Comparison of ENCODE assay signal across 9 cellular contexts in the genomic region with DNA sequence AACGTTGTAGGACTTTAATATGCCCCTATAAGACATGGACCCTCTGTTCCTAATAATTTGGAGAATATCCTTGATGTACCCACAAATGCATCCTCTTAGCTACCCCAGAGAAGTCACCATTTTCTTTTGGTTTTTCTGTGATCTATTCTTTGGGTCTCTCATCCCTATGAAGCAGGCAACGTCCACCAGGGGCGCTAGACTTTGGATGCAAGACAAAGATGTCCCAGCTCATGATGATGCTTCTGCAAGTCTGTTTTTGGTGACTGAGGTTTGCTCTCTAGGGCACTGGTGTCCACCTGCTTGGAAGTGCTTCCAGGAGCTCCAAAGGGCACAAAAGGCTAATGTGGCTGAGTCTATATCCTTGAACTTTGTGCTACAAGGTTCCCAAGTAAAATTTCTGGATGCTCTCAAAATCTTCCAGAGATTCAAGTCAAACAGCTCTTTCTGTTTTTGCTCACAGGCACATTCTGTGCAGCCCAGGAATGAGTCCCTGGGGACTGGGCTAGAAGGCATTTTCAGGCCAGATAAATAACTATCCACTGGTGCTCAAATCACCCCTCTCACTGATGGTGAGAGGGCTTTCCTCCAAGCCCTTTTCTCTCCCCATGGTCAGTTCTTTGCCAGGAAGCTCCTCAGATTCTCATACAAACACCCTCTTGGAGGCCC.
DNase-seq lines count a peak whose midpoint lies in the region; ATAC-seq and TF ChIP-seq lines count a peak whose summit lies in the region.
"Had no signal": no experiment of that assay in that cellular context is flagged by ENCODE, and none has a peak within 500 bp of the region (broad histone marks: within the 10 kb centered on the region; RNA-seq: fewer than 3 reads in every experiment).

No MANE protein-coding gene starts in this region.

- peak; percentile 69 for TF ChIP-seq CTCF in HL-60 (IDR thresholded peaks at IDR 0.05; ENCODE audit: insufficient read depth, low read length)
- TF ChIP-seq CTCF in type B pancreatic cell (conservative IDR thresholded peaks at IDR 0.05) = peak; percentile 72

- DNase-seq in GM03348 (ENCODE audit: low spot score) = peak; percentile 12
- DNase-seq in HL-60 (ENCODE audit: low read depth in 1 of 2, low spot score in 1 of 2) = peak in 1 of 2 experiments; percentile 29
- DNase-seq in activated naive CD4-positive, alpha-beta T cell treated with Interleukin-2 at 50 U/mL for 16 hours = peak; percentile 29
- DNase-seq in iPS-NIHi7 (ENCODE audit: extremely low spot score) = peak; percentile 54
- no peak for DNase-seq in type B pancreatic cell (ENCODE audit: extremely low spot score, unreplicated experiment)
- DNase-seq in SKM-1 (lab: John Stamatoyannopoulos, UW; ENCODE audit: unreplicated experiment) = no peak

- no peak overlapping the region for H3K4me3 Mint-ChIP-seq in type B pancreatic cell

- peaks cover 25% of the 10 kb centered on the region for H3K4me1 Mint-ChIP-seq in type B pancreatic cell (ENCODE audit: unreplicated experiment)

- no peaks in the 10 kb centered on the region for H3K27me3 Mint-ChIP-seq in type B pancreatic cell

- no peak overlapping the region for H3K27ac ChIP-seq in HL-60 (replicated peaks)

- H3K9me3 Mint-ChIP-seq in type B pancreatic cell = peaks cover 5% of the 10 kb centered on the region

- no peak overlapping the region for H3K27ac Mint-ChIP-seq in type B pancreatic cell

- ATAC-seq in GM21576 (IDR thresholded peaks at IDR 0.05; ENCODE audit: unreplicated experiment) = no peak
- ATAC-seq in GM18505 (IDR thresholded peaks at IDR 0.05; ENCODE audit: unreplicated experiment) = no peak

- H3K36me3 Mint-ChIP-seq in type B pancreatic cell = peaks cover 8% of the 10 kb centered on the region

- H3K27me3 ChIP-seq in HL-60 (ENCODE audit: insufficient read depth, poor library complexity, severe bottlenecking) = no peaks in the 10 kb centered on the region

- H3K4me3 ChIP-seq in HL-60 (replicated peaks; ENCODE audit: insufficient read depth, low read length) = no peak overlapping the region
- H3K4me3 ChIP-seq: lung had no signal

- no peak for TF ChIP-seq POLR2A in GM18505 (IDR thresholded peaks at IDR 0.05; ENCODE audit: borderline replicate concordance, extremely low read depth, insufficient read depth, insufficient read length)

Comparison
In these comparisons a context has a peak if more than half of its experiments do, and no peak if none do; other contexts are left out.
1. DNase-seq: peak in GM03348 (single experiment), activated naive CD4-positive, alpha-beta T cell treated with Interleukin-2 at 50 U/mL for 16 hours (single experiment) and iPS-NIHi7 (single experiment); none in type B pancreatic cell (single experiment) and SKM-1 (single experiment).